In genomic region chr22:22297159-22297789, GRCh38 we compare ENCODE assay signal across 8 cellular contexts. TPM values are rescaled to one million over a fixed set of nuclear protein-coding genes. Genes with fewer than 3 reads are reported as not detected.
DNase-seq lines count a peak whose midpoint lies in the region; ATAC-seq and TF ChIP-seq lines count a peak whose summit lies in the region.
"Not testable (repeated sequence)": the region's sequence is repeated elsewhere in the genome, so short reads cannot be mapped to it uniquely, and the experiment has no call there.

No MANE protein-coding gene starts in this region.

- not testable (repeated sequence) for H3K9ac ChIP-seq in iPS-20b (ENCODE audit: low read depth, low read length)

- not testable (repeated sequence) for H3K36me3 ChIP-seq in CD8-positive, alpha-beta T cell (ENCODE audit: insufficient read depth, low read length); iPS-20b (ENCODE audit: insufficient read depth, low read depth, low read length)

- CTCF ChIA-PET in CD8-positive, alpha-beta T cell (lab: Charles Lee), result interaction anchor here (1.8 kb wide), 1 partner anchor 102 kb away, joined by 4 read pairs; no protein-coding TSS in a partner anchor
- CTCF ChIA-PET in activated naive CD4-positive, alpha-beta T cell treated with anti-CD3 and anti-CD28 coated beads for 36 hours (lab: Charles Lee), result not testable (repeated sequence)

- not testable (repeated sequence) for H3K27me3 Mint-ChIP-seq in CD8-positive, alpha-beta T cell (ENCODE audit: low read depth); activated naive CD4-positive, alpha-beta T cell treated with anti-CD3 and anti-CD28 coated beads for 36 hours (ENCODE audit: low read depth); effector memory CD8-positive, alpha-beta T cell; nephron (ENCODE audit: low read depth)

- peaks cover 16% of the 10 kb centered on the region for H3K36me3 Mint-ChIP-seq in CD8-positive, alpha-beta T cell
- H3K36me3 Mint-ChIP-seq in activated naive CD4-positive, alpha-beta T cell treated with anti-CD3 and anti-CD28 coated beads for 36 hours (ENCODE audit: low read depth); nephron (ENCODE audit: low read depth): not testable (repeated sequence)
- peaks cover 13% of the 10 kb centered on the region for H3K36me3 Mint-ChIP-seq in effector memory CD8-positive, alpha-beta T cell (ENCODE audit: insufficient read depth)

- not testable (repeated sequence) for H3K9me3 Mint-ChIP-seq in CD8-positive, alpha-beta T cell; activated naive CD4-positive, alpha-beta T cell treated with anti-CD3 and anti-CD28 coated beads for 36 hours; effector memory CD8-positive, alpha-beta T cell; nephron

- not testable (repeated sequence) for H3K4me1 ChIP-seq in CD8-positive, alpha-beta T cell (ENCODE audit: insufficient read depth, low read length); iPS-20b (ENCODE audit: insufficient read depth, low read length)

- POLR2A ChIA-PET in CD8-positive, alpha-beta T cell (lab: Charles Lee), result not testable (repeated sequence)

- not testable (repeated sequence) for TF ChIP-seq CTCF in CD8-positive, alpha-beta T cell (IDR thresholded peaks at IDR 0.05); HL-60 (IDR thresholded peaks at IDR 0.05; ENCODE audit: insufficient read depth, low read length); nephron (IDR thresholded peaks at IDR 0.05; ENCODE audit: unreplicated experiment in 3 of 3)

- intact Hi-C loops in CD8-positive, alpha-beta T cell (cut with DNase I, micrococcal nuclease); activated naive CD4-positive, alpha-beta T cell treated with anti-CD3 and anti-CD28 coated beads for 36 hours (cut with micrococcal nuclease): not testable (repeated sequence)

- not testable (repeated sequence) for H3K27me3 ChIP-seq in CD8-positive, alpha-beta T cell (ENCODE audit: insufficient read depth, low read length); HL-60 (ENCODE audit: insufficient read depth, poor library complexity, severe bottlenecking); iPS-20b (ENCODE audit: insufficient read depth, low read length)

- peak overlapping the region; percentile 91 for H3K4me3 Mint-ChIP-seq in CD8-positive, alpha-beta T cell
- H3K4me3 Mint-ChIP-seq in activated naive CD4-positive, alpha-beta T cell treated with anti-CD3 and anti-CD28 coated beads for 36 hours, result peak overlapping the region; percentile 82
- H3K4me3 Mint-ChIP-seq in effector memory CD8-positive, alpha-beta T cell, result peak overlapping the region; percentile 94
- peak overlapping the region; percentile 90 to 93 (median 90) for H3K4me3 Mint-ChIP-seq in nephron

- DNase-seq in CD8-positive, alpha-beta T cell, result peak in 1 of 7 experiments; percentile 38
- not testable (repeated sequence) for DNase-seq in HL-60 (ENCODE audit: low read depth in 1 of 2, low spot score in 1 of 2); activated naive CD4-positive, alpha-beta T cell treated with anti-CD3 and anti-CD28 coated beads for 36 hours
- DNase-seq in RPMI8226, result peak; percentile 5
- peak in 1 of 3 experiments; percentile 22 for DNase-seq in effector memory CD8-positive, alpha-beta T cell
- DNase-seq in substantia nigra (lab: John Stamatoyannopoulos, UW), result peak in 2 of 49 donors; percentile 7 to 22

- not testable (repeated sequence) for H3K9me3 ChIP-seq in CD8-positive, alpha-beta T cell (ENCODE audit: low read length); iPS-20b (ENCODE audit: insufficient read depth, low read depth, low read length)

- H3K27ac ChIP-seq in CD8-positive, alpha-beta T cell (ENCODE audit: low read depth, low read length), result peak overlapping the region; percentile 30
- H3K27ac ChIP-seq in HL-60 (replicated peaks); iPS-20b (ENCODE audit: low read length): not testable (repeated sequence)
- H3K27ac ChIP-seq in substantia nigra (ENCODE audit: low read depth, low read length, poor library complexity, severe bottlenecking), result peak overlapping the region; percentile 49

- peak overlapping the region; percentile 88 for H3K4me3 ChIP-seq in CD8-positive, alpha-beta T cell (ENCODE audit: low read depth, low read length)
- H3K4me3 ChIP-seq in HL-60 (replicated peaks; ENCODE audit: insufficient read depth, low read length) (peak overlapping the region; percentile 84), iPS-20b (ENCODE audit: low read length) (peak overlapping the region; percentile 81)

- H3K4me1 Mint-ChIP-seq in CD8-positive, alpha-beta T cell (ENCODE audit: low read depth), result peaks cover 22% of the 10 kb centered on the region
- peaks cover 27% of the 10 kb centered on the region for H3K4me1 Mint-ChIP-seq in activated naive CD4-positive, alpha-beta T cell treated with anti-CD3 and anti-CD28 coated beads for 36 hours (ENCODE audit: low read depth)
- peaks cover 15 to 25% of the 10 kb centered on the region in 2 donors for H3K4me1 Mint-ChIP-seq in effector memory CD8-positive, alpha-beta T cell (ENCODE audit: low read depth in 2 of 2)
- peaks cover 24% of the 10 kb centered on the region for H3K4me1 Mint-ChIP-seq in nephron

- H3K27ac Mint-ChIP-seq in CD8-positive, alpha-beta T cell, result peak overlapping the region; percentile 55
- H3K27ac Mint-ChIP-seq in activated naive CD4-positive, alpha-beta T cell treated with anti-CD3 and anti-CD28 coated beads for 36 hours, result not testable (repeated sequence)
- H3K27ac Mint-ChIP-seq in effector memory CD8-positive, alpha-beta T cell, result peak overlapping the region; percentile 75 to 78
- peak overlapping the region; percentile 37 to 84 (median 43) for H3K27ac Mint-ChIP-seq in nephron

- peak; percentile 5 for ATAC-seq in CD8-positive, alpha-beta T cell
- peak; percentile 16 for ATAC-seq in effector memory CD8-positive, alpha-beta T cell (replicated peaks)

RNA-seq across cellular contexts. Expression of gene VPREB1, which starts 52.7 kb away (rescaled TPM):
- not detected for total RNA-seq in CD8-positive, alpha-beta T cell
- not detected for total RNA-seq in activated naive CD4-positive, alpha-beta T cell treated with anti-CD3 and anti-CD28 coated beads for 36 hours
